ENCODE assay signal across 25 cellular contexts in the genomic region with DNA sequence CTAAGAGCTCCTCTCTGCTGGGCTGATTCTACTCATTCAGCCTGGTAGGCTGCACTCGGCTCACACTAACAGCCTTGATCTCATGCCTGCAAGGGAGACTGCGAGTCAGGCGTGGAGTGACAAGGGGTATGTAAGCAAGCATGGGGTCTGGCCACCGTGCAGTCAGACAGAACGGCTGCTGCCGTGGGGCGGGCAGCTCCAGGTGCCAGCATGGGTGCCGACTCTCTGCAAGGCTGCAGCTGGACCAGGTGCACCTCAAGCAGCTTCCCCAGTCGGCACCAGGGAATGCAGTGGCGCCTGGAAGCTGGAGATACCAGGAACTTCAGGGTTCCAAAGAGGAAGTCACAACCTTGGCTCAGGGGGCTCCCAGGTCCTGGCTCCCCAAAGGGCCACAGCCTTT.
"Had no signal": no experiment of that assay in that cellular context is flagged by ENCODE, and none has a peak within 500 bp of the region (broad histone marks: within the 10 kb centered on the region; RNA-seq: fewer than 3 reads in every experiment).

No MANE protein-coding gene starts in this region.

- H3K36me3 ChIP-seq: heart right ventricle, right lobe of liver, stomach, suprapubic skin, transverse colon had no signal

- H3K9me3 ChIP-seq: heart right ventricle, right lobe of liver, stomach, suprapubic skin, transverse colon had no signal

- H3K27me3 Mint-ChIP-seq: activated CD4-positive, alpha-beta memory T cell treated with anti-CD3 and anti-CD28 coated beads for 36 hours; activated naive CD4-positive, alpha-beta T cell treated with anti-CD3 and anti-CD28 coated beads, Interleukin-2, amount 10 ng/mL, durations not matched to agents 7 days and 5 days; naive thymus-derived CD8-positive, alpha-beta T cell; stimulated activated memory B cell treated with anti-CD40 and anti-IgM and Interleukin-4, amounts not matched to agents 10 μg/mL and 1 μg/mL and 100 μg/mL, for 72 hours had no signal

- H3K4me1 ChIP-seq: heart right ventricle, parathyroid adenoma, right lobe of liver, stomach, suprapubic skin, transverse colon had no signal

- H3K79me2 ChIP-seq: parathyroid adenoma had no signal

- FAIRE-seq: endometrium, urothelium cell line had no signal

- H3K27me3 ChIP-seq: heart right ventricle, right lobe of liver, stomach, suprapubic skin, transverse colon had no signal

- H3K4me3 ChIP-seq: heart right ventricle, right lobe of liver, skin epidermis, stomach, suprapubic skin, transverse colon had no signal

- H3K4me3 Mint-ChIP-seq: activated CD4-positive, alpha-beta memory T cell treated with anti-CD3 and anti-CD28 coated beads for 36 hours; activated naive CD4-positive, alpha-beta T cell treated with anti-CD3 and anti-CD28 coated beads, Interleukin-2, amount 10 ng/mL, durations not matched to agents 7 days and 5 days; mesothelial cell of epicardium; naive thymus-derived CD8-positive, alpha-beta T cell; stimulated activated memory B cell treated with anti-CD40 and anti-IgM and Interleukin-4, amounts not matched to agents 10 μg/mL and 1 μg/mL and 100 μg/mL, for 72 hours; T-helper 1 cell treated with Interleukin-12 subunit alpha and Interleukin-12 subunit beta and Interleukin-4 antibody, amounts not matched to agents 30 μg/mL and 1 μg/mL, for 36 hours had no signal

- H3K36me3 Mint-ChIP-seq: activated CD4-positive, alpha-beta memory T cell treated with anti-CD3 and anti-CD28 coated beads for 36 hours; activated naive CD4-positive, alpha-beta T cell treated with anti-CD3 and anti-CD28 coated beads, Interleukin-2, amount 10 ng/mL, durations not matched to agents 7 days and 5 days; mesothelial cell of epicardium; naive thymus-derived CD8-positive, alpha-beta T cell; stimulated activated memory B cell treated with anti-CD40 and anti-IgM and Interleukin-4, amounts not matched to agents 10 μg/mL and 1 μg/mL and 100 μg/mL, for 72 hours had no signal

- H3K27ac ChIP-seq: heart right ventricle, parathyroid adenoma, right lobe of liver, skin epidermis, stomach, suprapubic skin, transverse colon had no signal

- H3K4me1 Mint-ChIP-seq: activated naive CD4-positive, alpha-beta T cell treated with anti-CD3 and anti-CD28 coated beads, Interleukin-2, amount 10 ng/mL, durations not matched to agents 7 days and 5 days; mesothelial cell of epicardium; naive thymus-derived CD8-positive, alpha-beta T cell; stimulated activated memory B cell treated with anti-CD40 and anti-IgM and Interleukin-4, amounts not matched to agents 10 μg/mL and 1 μg/mL and 100 μg/mL, for 72 hours had no signal

- ATAC-seq: heart right ventricle; left colon; naive thymus-derived CD8-positive, alpha-beta T cell; stimulated activated memory B cell treated with anti-CD40 and anti-IgM and Interleukin-4, amounts not matched to agents 10 μg/mL and 1 μg/mL and 100 μg/mL, for 72 hours had no signal

- H2AFZ ChIP-seq: parathyroid adenoma had no signal

- H3K9ac ChIP-seq: parathyroid adenoma had no signal

- DNase-seq: activated CD4-positive, alpha-beta memory T cell treated with anti-CD3 and anti-CD28 coated beads for 36 hours; activated CD4-positive, alpha-beta T cell treated with anti-CD3 and anti-CD28 coated beads for 4 hours; activated CD4-positive, CD25-positive, alpha-beta regulatory T cell; activated effector memory CD4-positive, alpha-beta T cell treated with anti-CD3 and anti-CD28 coated beads, Interleukin-2, amount 50 U/mL, for 16 hours; activated naive CD4-positive, alpha-beta T cell treated with anti-CD3 and anti-CD28 coated beads, Interleukin-2, amount 10 ng/mL, durations not matched to agents 7 days and 5 days; activated T-cell treated with anti-CD3 and anti-CD28 coated beads for 4 hours; amygdala; cerebellar nuclear complex; heart right ventricle; islet precursor cell; left colon; mammary epithelial cell; naive thymus-derived CD8-positive, alpha-beta T cell; stimulated activated CD4-positive, alpha-beta T cell treated with anti-CD3 and anti-CD28 coated beads, Interleukin-2, amount 100 ng/mL, for 24 hours; stomach; transverse colon had no signal

- H3K27ac Mint-ChIP-seq: activated CD4-positive, alpha-beta memory T cell treated with anti-CD3 and anti-CD28 coated beads for 36 hours; activated naive CD4-positive, alpha-beta T cell treated with anti-CD3 and anti-CD28 coated beads, Interleukin-2, amount 10 ng/mL, durations not matched to agents 7 days and 5 days; mesothelial cell of epicardium; naive thymus-derived CD8-positive, alpha-beta T cell; stimulated activated memory B cell treated with anti-CD40 and anti-IgM and Interleukin-4, amounts not matched to agents 10 μg/mL and 1 μg/mL and 100 μg/mL, for 72 hours; T-helper 1 cell treated with Interleukin-12 subunit alpha and Interleukin-12 subunit beta and Interleukin-4 antibody, amounts not matched to agents 30 μg/mL and 1 μg/mL, for 36 hours had no signal
